ENCODE assay signal across 9 cellular contexts in the genomic region with DNA sequence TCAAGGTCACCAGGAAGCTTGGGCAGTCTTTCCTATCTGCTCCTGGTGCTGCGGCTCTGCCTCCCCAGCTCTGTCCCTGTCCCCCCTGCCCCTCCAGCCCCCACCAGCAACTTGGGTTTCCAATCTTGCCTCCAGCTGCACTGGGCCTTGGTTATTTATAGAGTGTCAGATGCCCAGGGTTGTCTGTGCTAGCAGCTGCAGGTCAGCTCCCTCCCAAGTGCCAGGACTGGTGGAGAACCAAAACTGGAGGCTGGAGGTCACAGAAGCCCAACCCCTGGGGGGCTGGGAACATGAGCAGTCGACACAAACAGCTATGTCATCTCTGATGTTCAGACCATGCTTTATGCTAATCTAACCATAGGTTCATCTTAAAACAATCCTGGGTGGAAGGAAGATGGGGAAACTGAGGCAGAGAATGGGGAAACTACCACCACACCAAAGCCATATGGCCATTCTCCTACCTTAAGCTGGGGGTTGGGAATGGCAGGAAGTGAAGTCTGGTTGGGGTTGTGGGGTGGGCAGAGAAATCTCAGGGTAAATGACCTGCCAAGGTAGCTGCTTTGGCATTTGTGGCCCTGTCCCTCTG. TPM values are rescaled to one million over a fixed set of nuclear protein-coding genes. Genes with fewer than 3 reads are reported as not detected.
DNase-seq lines count a peak whose midpoint lies in the region; ATAC-seq, FAIRE-seq and TF ChIP-seq lines count a peak whose summit lies in the region.
"Had no signal": no experiment of that assay in that cellular context is flagged by ENCODE, and none has a peak within 500 bp of the region (broad histone marks: within the 10 kb centered on the region; RNA-seq: fewer than 3 reads in every experiment).

No MANE protein-coding gene starts in this region.

- DNase-seq in mammary epithelial cell = no peak
- DNase-seq in keratinocyte (ENCODE audit: low read depth, low spot score) = no peak
- no peak for DNase-seq in stomach
- no peak for DNase-seq in GM20000 (ENCODE audit: low spot score)
- no peak for DNase-seq in 8988T
- no peak for DNase-seq in SIG-M5 treated with dmso at 0.1 percent for 504 hours (lab: John Stamatoyannopoulos, UW; ENCODE audit: unreplicated experiment)

- WGBS in mammary epithelial cell (ENCODE audit: low coverage, missing lambda C conversion rate) = 17% methylated on average over 2 of the region's 2 CpGs
- WGBS in stomach, 5 donors = 67 to 87% (median 80%) methylated on average over 1 to 2 of the region's 2 CpGs

- H3K4me3 ChIP-seq in HUES48 (ENCODE audit: low read depth, low read length) = peak overlapping the region; percentile 80
- peak overlapping the region; percentile 47 to 70 (median 69) for H3K4me3 ChIP-seq in mammary epithelial cell (replicated peaks in 1 of 3; ENCODE audit: insufficient read depth in 1 of 3, low read depth in 2 of 3, low read length in 3 of 3)
- peak overlapping the region in 1 of 3 experiments; percentile 35 for H3K4me3 ChIP-seq in keratinocyte (ENCODE audit: control insufficient read depth in 2 of 3, extremely low read depth in 1 of 3, insufficient read depth in 2 of 3, low read depth in 1 of 3, low read length in 3 of 3)
- H3K4me3 ChIP-seq in stomach = peak overlapping the region; percentile 65 to 75 (median 70)

- dilution Hi-C loops in mammary epithelial cell (cut with HindIII; ENCODE audit: low sequenced_read_pairs) (no loop called here), keratinocyte (cut with MboI; ENCODE audit: extremely low pct_ligation_motif_present, low sequenced_read_pairs) (no loop called here)

- H3K4me2 ChIP-seq in mammary epithelial cell (ENCODE audit: insufficient read depth, low read depth, low read length) = peak overlapping the region; percentile 96
- peak overlapping the region; percentile 73 for H3K4me2 ChIP-seq in keratinocyte (ENCODE audit: control insufficient read depth, extremely low read depth, insufficient read depth, low read depth, low read length)

- H2AFZ ChIP-seq in mammary epithelial cell (ENCODE audit: low read depth, low read length) = no peak overlapping the region
- H2AFZ ChIP-seq in keratinocyte (ENCODE audit: control insufficient read depth, low read length) = no peak overlapping the region

- intact Hi-C loops in mammary epithelial cell (cut with micrococcal nuclease) (loop anchor here (2.0 kb wide), 1 partner anchor 19 kb away; no protein-coding TSS in a partner anchor), stomach (cut with DNase I; ENCODE audit: low total_unique reads) (no loop called here)

- H4K20me1 ChIP-seq in mammary epithelial cell (ENCODE audit: insufficient read depth, low read length) (no peaks in the 10 kb centered on the region), keratinocyte (ENCODE audit: control insufficient read depth, extremely low read depth, insufficient read depth, low read length) (no peaks in the 10 kb centered on the region)

- TF ChIP-seq POLR2A in stomach (IDR thresholded peaks at IDR 0.05) = no peak

- ATAC-seq in HG02884 (IDR thresholded peaks at IDR 0.05; ENCODE audit: unreplicated experiment) = no peak

- H3K4me1 ChIP-seq in HUES48 (ENCODE audit: control insufficient read depth, insufficient read depth, low read length) = peaks cover 11% of the 10 kb centered on the region
- peaks cover 18% of the 10 kb centered on the region for H3K4me1 ChIP-seq in mammary epithelial cell (ENCODE audit: insufficient read depth, low read length)
- H3K4me1 ChIP-seq in keratinocyte (ENCODE audit: control insufficient read depth, extremely low read depth, insufficient read depth, low read length) = peaks cover 16% of the 10 kb centered on the region
- H3K4me1 ChIP-seq in stomach = peaks cover 6 to 80% (median 62%) of the 10 kb centered on the region in 4 donors

- H3K9ac ChIP-seq in HUES48 (ENCODE audit: low read depth, low read length) (no peak overlapping the region), mammary epithelial cell (ENCODE audit: insufficient read depth, low read length) (no peak overlapping the region), keratinocyte (ENCODE audit: control insufficient read depth, extremely low read depth, insufficient read depth, low read length) (no peak overlapping the region)

- BruUV-seq in mammary epithelial cell (replicated peaks; lab: Mats Ljungman, UMichigan) = no TSS peak

- FAIRE-seq in keratinocyte (lab: Jason Lieb, UNC) = no peak

- H3K36me3 ChIP-seq in HUES48 (ENCODE audit: control insufficient read depth, insufficient read depth, low read length) = peaks cover 55% of the 10 kb centered on the region
- peaks cover 17% of the 10 kb centered on the region for H3K36me3 ChIP-seq in mammary epithelial cell (ENCODE audit: insufficient read depth, low read length)
- peaks cover 0 to 4% of the 10 kb centered on the region in 2 experiments for H3K36me3 ChIP-seq in keratinocyte (ENCODE audit: control insufficient read depth in 2 of 2, extremely low read depth in 1 of 2, insufficient read depth in 2 of 2, low read length in 2 of 2)
- H3K36me3 ChIP-seq in stomach = peaks cover 27 to 52% (median 38%) of the 10 kb centered on the region in 4 donors

- TF ChIP-seq CTCF in mammary epithelial cell (conservative IDR thresholded peaks at IDR 0.05 in 1 of 2, IDR thresholded peaks at IDR 0.05 in 1 of 2; ENCODE audit: extremely low read depth in 1 of 2, insufficient read depth in 1 of 2, low read depth in 1 of 2, low read length in 2 of 2) (no peak), keratinocyte (optimal IDR thresholded peaks at IDR 0.05 in 1 of 3, IDR thresholded peaks at IDR 0.05 in 1 of 3, conservative IDR thresholded peaks at IDR 0.05 in 1 of 3; ENCODE audit: extremely low read depth in 1 of 3, insufficient read depth in 2 of 3, low read length in 3 of 3) (no peak), stomach (IDR thresholded peaks at IDR 0.05) (no peak), GM20000 (IDR thresholded peaks at IDR 0.05; ENCODE audit: extremely low read depth, missing control alignments) (no peak)

- no peaks in the 10 kb centered on the region for H3K9me1 ChIP-seq in keratinocyte (ENCODE audit: control insufficient read depth, extremely low read depth, insufficient read depth, low read length)

- H3K27me3 ChIP-seq in HUES48 (ENCODE audit: control insufficient read depth, insufficient read depth, low read length) = no peaks in the 10 kb centered on the region
- no peaks in the 10 kb centered on the region for H3K27me3 ChIP-seq in mammary epithelial cell (ENCODE audit: insufficient read depth, low read length)
- no peaks in the 10 kb centered on the region for H3K27me3 ChIP-seq in keratinocyte (ENCODE audit: control insufficient read depth, extremely low read depth, insufficient read depth, low read length)
- no peaks in the 10 kb centered on the region for H3K27me3 ChIP-seq in stomach

- peaks cover 45% of the 10 kb centered on the region for H3K79me2 ChIP-seq in mammary epithelial cell (ENCODE audit: insufficient read depth, low read length)
- no peaks in the 10 kb centered on the region for H3K79me2 ChIP-seq in keratinocyte (ENCODE audit: control insufficient read depth, insufficient read depth, low read length)

- in situ Hi-C loops in mammary epithelial cell (cut with MboI; ENCODE audit: low sequenced_read_pairs in 2 of 2) = no loop called here

- TF ChIP-seq EP300 in stomach (IDR thresholded peaks at IDR 0.05) = no peak

- no peak overlapping the region for H3K27ac ChIP-seq in HUES48 (ENCODE audit: low read depth, low read length)
- H3K27ac ChIP-seq in mammary epithelial cell (ENCODE audit: insufficient read depth, low read depth, low read length) = no peak overlapping the region
- no peak overlapping the region for H3K27ac ChIP-seq in keratinocyte (ENCODE audit: control insufficient read depth, insufficient read depth, low read length)
- H3K27ac ChIP-seq in stomach = peak overlapping the region in 4 of 5 donors; percentile 92 to 97 (median 96)

- CTCF ChIA-PET in mammary epithelial cell (lab: Charles Lee; ENCODE audit: low non-redundant PET) = interaction anchor here (0.6 kb wide), 1 partner anchor 31 kb away, joined by 7 read pairs; no protein-coding TSS in a partner anchor

- H3K9me3 ChIP-seq in HUES48 (ENCODE audit: control insufficient read depth, insufficient read depth, low read length) (no peaks in the 10 kb centered on the region), mammary epithelial cell (replicated peaks; ENCODE audit: insufficient read depth, low read length) (no peaks in the 10 kb centered on the region), keratinocyte (ENCODE audit: control insufficient read depth, low read depth, low read length) (no peaks in the 10 kb centered on the region), stomach (no peaks in the 10 kb centered on the region)

RNA-seq across cellular contexts. Expression of a gene that starts 1.7 kb away (rescaled TPM):
- total RNA-seq in mammary epithelial cell = 100 to 1,000 TPM; 134 to 649 TPM
- 276 TPM for polyA plus RNA-seq in mammary epithelial cell
- polyA minus RNA-seq in mammary epithelial cell = 96.1 TPM
- polyA plus RNA-seq in keratinocyte = 30.1 to 67.0 TPM (median 53.1 TPM) in 3 replicates
- polyA plus RNA-seq in keratinocyte (2011; ENCODE audit: low read depth) = 7.8 TPM
- 26.6 and 76.0 TPM in 2 replicates for polyA plus RNA-seq in keratinocyte (2011; cell fraction: cytosol; rRNA removed)
- polyA plus RNA-seq in keratinocyte (2011; cell fraction: nucleus; rRNA removed) = 95.7 and 110 TPM in 2 replicates
- polyA plus RNA-seq in keratinocyte (2012; ENCODE audit: low replicate concordance) = 4.1 and 45.7 TPM in 2 replicates
- 4.1 to 14.7 TPM (median 7.4 TPM) in 3 replicates for polyA minus RNA-seq in keratinocyte
- 34.1 TPM for polyA minus RNA-seq in keratinocyte (2011; cell fraction: cytosol; rRNA and poly(A)+ RNA removed)
- 8.2 and 12.3 TPM in 2 replicates for polyA minus RNA-seq in keratinocyte (2011; cell fraction: nucleus; rRNA and poly(A)+ RNA removed)
- 1,000 to 10,000 TPM in 3 of 5 donors, 100 to 1,000 TPM in 2; 537 to 3,642 (median 1,228) TPM for total RNA-seq in stomach
- 1,000 to 10,000 TPM in 1 of 3 donors, 100 to 1,000 TPM in 2; 460 to 2,257 (median 672) TPM for polyA plus RNA-seq in stomach

RNA-seq across cellular contexts. Expression of a gene that starts 14.3 kb away (rescaled TPM):
- total RNA-seq in mammary epithelial cell (10 to 100 TPM in 1 of 2 donors, under 1 TPM in 1; 0.50 to 18.4 TPM), stomach (100 to 1,000 TPM in 3 of 5 donors, 10 to 100 TPM in 1, 1 to 10 TPM in 1; 1.2 to 670 (median 161) TPM)
- polyA plus RNA-seq in mammary epithelial cell (37.7 TPM), keratinocyte (0.89 to 9.5 TPM (median 7.2 TPM) in 3 replicates), stomach (100 to 1,000 TPM; 115 to 653 (median 541) TPM)
- polyA minus RNA-seq in mammary epithelial cell (42.9 TPM), keratinocyte (1.9 to 6.5 TPM (median 4.5 TPM) in 3 replicates)
- 0.60 TPM for polyA plus RNA-seq in keratinocyte (2011; ENCODE audit: low read depth)
- 0.56 and 1.1 TPM in 2 replicates for polyA plus RNA-seq in keratinocyte (2011; cell fraction: cytosol; rRNA removed)
- polyA plus RNA-seq in keratinocyte (2011; cell fraction: nucleus; rRNA removed) = 4.1 and 6.4 TPM in 2 replicates
- 1.5 TPM in 2 replicates for polyA plus RNA-seq in keratinocyte (2012; ENCODE audit: low replicate concordance)
- 1.9 TPM for polyA minus RNA-seq in keratinocyte (2011; cell fraction: cytosol; rRNA and poly(A)+ RNA removed)
- 2.2 and 3.7 TPM in 2 replicates for polyA minus RNA-seq in keratinocyte (2011; cell fraction: nucleus; rRNA and poly(A)+ RNA removed)
- total RNA-seq: Daoy had no signal

RNA-seq across cellular contexts. Expression of a gene that starts 23.1 kb away (rescaled TPM):
- total RNA-seq in mammary epithelial cell (1 to 10 TPM in 1 of 2 donors, under 1 TPM in 1; 0.33 to 5.7 TPM), stomach (10 to 100 TPM in 3 of 5 donors, 1 to 10 TPM in 2; 1.8 to 58.3 (median 11.6) TPM)
- polyA plus RNA-seq in mammary epithelial cell (9.5 TPM), keratinocyte (0.88 to 3.3 TPM (median 2.4 TPM) in 3 replicates), stomach (1 to 10 TPM; 2.8 to 4.3 (median 3.2) TPM)
- polyA minus RNA-seq in mammary epithelial cell (7.8 TPM), keratinocyte (0.69 to 1.4 TPM (median 1.3 TPM) in 3 replicates)
- not detected for polyA plus RNA-seq in keratinocyte (2011; ENCODE audit: low read depth)
- polyA plus RNA-seq in keratinocyte (2011; cell fraction: cytosol; rRNA removed) = 0.89 and 1.3 TPM in 2 replicates
- polyA plus RNA-seq in keratinocyte (2011; cell fraction: nucleus; rRNA removed) = 2.3 TPM in 2 replicates
- polyA plus RNA-seq in keratinocyte (2012; ENCODE audit: low replicate concordance) = 0.55 and 2.7 TPM in 2 replicates
- 1.2 TPM for polyA minus RNA-seq in keratinocyte (2011; cell fraction: cytosol; rRNA and poly(A)+ RNA removed)
- polyA minus RNA-seq in keratinocyte (2011; cell fraction: nucleus; rRNA and poly(A)+ RNA removed) = 0.16 TPM in 1 of 2 replicates, not detected in the other

RNA-seq across cellular contexts. Expression of a gene that starts 30.0 kb away (rescaled TPM):
- total RNA-seq in mammary epithelial cell (10 to 100 TPM; 16.3 TPM), stomach (100 to 1,000 TPM in 1 of 5 donors, 10 to 100 TPM in 4; 15.6 to 104 (median 28.1) TPM)
- polyA plus RNA-seq in mammary epithelial cell (13.4 TPM), keratinocyte (10.5 to 14.3 TPM (median 14.1 TPM) in 3 replicates), stomach (10 to 100 TPM; 58.8 to 86.4 (median 69.7) TPM)
- polyA minus RNA-seq in mammary epithelial cell (2.9 TPM), keratinocyte (2.4 to 7.8 TPM (median 4.0 TPM) in 3 replicates)
- 7.1 TPM for polyA plus RNA-seq in keratinocyte (2011; ENCODE audit: low read depth)
- polyA plus RNA-seq in keratinocyte (2011; cell fraction: cytosol; rRNA removed) = 6.0 and 10.1 TPM in 2 replicates
- 10.8 TPM in 2 replicates for polyA plus RNA-seq in keratinocyte (2011; cell fraction: nucleus; rRNA removed)
- polyA plus RNA-seq in keratinocyte (2012; ENCODE audit: low replicate concordance) = 12.5 and 13.3 TPM in 2 replicates
- 13.6 TPM for polyA minus RNA-seq in keratinocyte (2011; cell fraction: cytosol; rRNA and poly(A)+ RNA removed)
- polyA minus RNA-seq in keratinocyte (2011; cell fraction: nucleus; rRNA and poly(A)+ RNA removed) = 3.0 and 3.6 TPM in 2 replicates

RNA-seq across cellular contexts. Expression of a gene that starts 30.2 kb away (rescaled TPM):
- total RNA-seq in mammary epithelial cell = over 10,000 TPM; 16,267 to 114,057 TPM
- polyA plus RNA-seq in mammary epithelial cell = 37.3 TPM
- polyA minus RNA-seq in mammary epithelial cell = 5,045 TPM
- polyA plus RNA-seq in keratinocyte = 21.6 to 91.8 TPM (median 40.5 TPM) in 3 replicates
- 29.8 TPM for polyA plus RNA-seq in keratinocyte (2011; ENCODE audit: low read depth)
- polyA plus RNA-seq in keratinocyte (2011; cell fraction: cytosol; rRNA removed) = 31.7 and 49.9 TPM in 2 replicates
- 581 and 1,734 TPM in 2 replicates for polyA plus RNA-seq in keratinocyte (2011; cell fraction: nucleus; rRNA removed)
- polyA plus RNA-seq in keratinocyte (2012; ENCODE audit: low replicate concordance) = 12.7 and 20.0 TPM in 2 replicates
- polyA minus RNA-seq in keratinocyte = 5,944 to 36,209 TPM (median 23,721 TPM) in 3 replicates
- polyA minus RNA-seq in keratinocyte (2011; cell fraction: cytosol; rRNA and poly(A)+ RNA removed) = 15,491 TPM
- 126,667 and 367,210 TPM in 2 replicates for polyA minus RNA-seq in keratinocyte (2011; cell fraction: nucleus; rRNA and poly(A)+ RNA removed)
- total RNA-seq in stomach = over 10,000 TPM in 4 of 5 donors, 1,000 to 10,000 TPM in 1; 1,379 to 137,340 (median 23,544) TPM
- 10 to 100 TPM in 1 of 3 donors, not detected in 2; 64.3 TPM for polyA plus RNA-seq in stomach

Comparison
In these comparisons a context has a peak if more than half of its experiments do, and no peak if none do; other contexts are left out.
1. H3K27ac ChIP-seq: peak in stomach (4 of 5); none in HUES48 (single experiment), mammary epithelial cell (single experiment) and keratinocyte (single experiment).